10 cellular contexts compared by ENCODE assay signal in the genomic region with DNA sequence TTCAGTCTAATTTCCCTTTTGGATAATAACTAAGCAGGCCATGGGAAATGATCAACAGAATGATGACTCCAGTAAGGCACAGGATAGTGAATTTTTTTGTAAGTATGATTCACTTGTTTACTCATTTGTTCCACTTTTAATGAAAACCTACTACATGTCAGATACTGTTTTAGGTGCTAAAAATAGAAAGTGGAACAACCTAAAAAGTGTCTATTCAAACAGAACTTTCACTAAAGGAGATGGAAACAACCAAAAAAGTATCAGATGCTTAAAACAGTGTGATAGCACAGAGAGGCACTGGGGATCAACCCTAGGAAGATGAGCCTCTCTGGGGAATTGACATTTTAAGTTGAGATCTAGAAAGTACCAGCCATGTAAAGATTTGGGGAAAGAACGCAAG. TPM values are rescaled to one million over a fixed set of nuclear protein-coding genes. Genes with fewer than 3 reads are reported as not detected.
DNase-seq lines count a peak whose midpoint lies in the region; ATAC-seq lines count a peak whose summit lies in the region.
"Had no signal": no experiment of that assay in that cellular context is flagged by ENCODE, and none has a peak within 500 bp of the region (broad histone marks: within the 10 kb centered on the region; RNA-seq: fewer than 3 reads in every experiment).

No MANE protein-coding gene starts in this region.

- H3K9me3 ChIP-seq in right cardiac atrium (ENCODE audit: control insufficient read depth, low read length) = no peaks in the 10 kb centered on the region

- no peak overlapping the region for H3K27ac ChIP-seq in right cardiac atrium (ENCODE audit: low read length)

- intact Hi-C loops in right cardiac atrium (cut with DNase I) = no loop called here

- ATAC-seq in activated T-cell treated with anti-CD3 and anti-CD28 coated beads, Interleukin-2, amount 50 U/mL, for 72 hours (replicated peaks in 1 of 2) = peak; percentile 79 to 83
- ATAC-seq in HG02938 (IDR thresholded peaks at IDR 0.05; ENCODE audit: unreplicated experiment) (peak; percentile 65), right cardiac atrium (no peak)
- peak; percentile 76 for ATAC-seq in stimulated activated naive CD8-positive, alpha-beta T cell treated with anti-CD3 and anti-CD28 coated beads, Interleukin-15, amount 100 ng/mL, for 72 hours

- H3K27me3 Mint-ChIP-seq in activated T-cell treated with anti-CD3 and anti-CD28 coated beads, Interleukin-2, amount 50 U/mL, for 72 hours (ENCODE audit: low read depth) = no peaks in the 10 kb centered on the region
- H3K27me3 Mint-ChIP-seq in activated naive CD8-positive, alpha-beta T cell = no peaks in the 10 kb centered on the region
- H3K27me3 Mint-ChIP-seq in stimulated activated naive CD8-positive, alpha-beta T cell treated with anti-CD3 and anti-CD28 coated beads, Interleukin-15, amount 100 ng/mL, for 72 hours = no peaks in the 10 kb centered on the region

- peak overlapping the region; percentile 3 for H3K27ac Mint-ChIP-seq in activated T-cell treated with anti-CD3 and anti-CD28 coated beads, Interleukin-2, amount 50 U/mL, for 72 hours
- peak overlapping the region; percentile 91 for H3K27ac Mint-ChIP-seq in activated naive CD8-positive, alpha-beta T cell
- H3K27ac Mint-ChIP-seq in stimulated activated naive CD8-positive, alpha-beta T cell treated with anti-CD3 and anti-CD28 coated beads, Interleukin-15, amount 100 ng/mL, for 72 hours = peak overlapping the region; percentile 7 to 23

- no peak for DNase-seq in activated T-cell treated with anti-CD3 and anti-CD28 coated beads, Interleukin-2, amount 50 U/mL, for 72 hours
- no peak for DNase-seq in activated T-cell treated with anti-CD3 and anti-CD28 coated beads, Interleukin-2, amount 50 U/mL, for 1 hour
- no peak for DNase-seq in stimulated activated naive CD8-positive, alpha-beta T cell treated with anti-CD3 and anti-CD28 coated beads, Interleukin-15, amount 100 ng/mL, for 72 hours
- no peak for DNase-seq in right cardiac atrium
- no peak for DNase-seq in DMS 273 treated with DMSO at 0.1 percent for 48 hours (lab: John Stamatoyannopoulos, UW)
- no peak for DNase-seq in epidermal melanocyte (ENCODE audit: insufficient read length, low spot score)
- DNase-seq: activated CD8-positive, alpha-beta memory T cell treated with anti-CD3 and anti-CD28 coated beads, Interleukin-2, amount 50 U/mL, for 48 hours had no signal

- no peaks in the 10 kb centered on the region for H3K36me3 Mint-ChIP-seq in activated T-cell treated with anti-CD3 and anti-CD28 coated beads, Interleukin-2, amount 50 U/mL, for 72 hours (ENCODE audit: insufficient read depth in 2 of 2)
- H3K36me3 Mint-ChIP-seq in activated naive CD8-positive, alpha-beta T cell = no peaks in the 10 kb centered on the region

- H3K27me3 ChIP-seq in right cardiac atrium (ENCODE audit: control insufficient read depth, insufficient read depth) = no peaks in the 10 kb centered on the region

- 94% methylated on average over 1 of the region's 1 CpG for WGBS in right cardiac atrium

- peaks cover 92% of the 10 kb centered on the region for H3K4me1 Mint-ChIP-seq in activated T-cell treated with anti-CD3 and anti-CD28 coated beads, Interleukin-2, amount 50 U/mL, for 72 hours (ENCODE audit: low read depth)
- H3K4me1 Mint-ChIP-seq in activated naive CD8-positive, alpha-beta T cell (ENCODE audit: low read depth) = peaks cover 88% of the 10 kb centered on the region
- peaks cover 76% of the 10 kb centered on the region for H3K4me1 Mint-ChIP-seq in stimulated activated naive CD8-positive, alpha-beta T cell treated with anti-CD3 and anti-CD28 coated beads, Interleukin-15, amount 100 ng/mL, for 72 hours

- H3K9me3 Mint-ChIP-seq in activated T-cell treated with anti-CD3 and anti-CD28 coated beads, Interleukin-2, amount 50 U/mL, for 72 hours = no peaks in the 10 kb centered on the region
- no peaks in the 10 kb centered on the region for H3K9me3 Mint-ChIP-seq in activated naive CD8-positive, alpha-beta T cell (ENCODE audit: low read depth)
- no peaks in the 10 kb centered on the region for H3K9me3 Mint-ChIP-seq in stimulated activated naive CD8-positive, alpha-beta T cell treated with anti-CD3 and anti-CD28 coated beads, Interleukin-15, amount 100 ng/mL, for 72 hours

- H3K4me3 Mint-ChIP-seq in activated T-cell treated with anti-CD3 and anti-CD28 coated beads, Interleukin-2, amount 50 U/mL, for 72 hours = peak overlapping the region; percentile 58 to 67
- H3K4me3 Mint-ChIP-seq in activated naive CD8-positive, alpha-beta T cell = peak overlapping the region; percentile 80
- H3K4me3 Mint-ChIP-seq in stimulated activated naive CD8-positive, alpha-beta T cell treated with anti-CD3 and anti-CD28 coated beads, Interleukin-15, amount 100 ng/mL, for 72 hours = peak overlapping the region; percentile 56 to 60

- H3K4me3 ChIP-seq in right cardiac atrium (ENCODE audit: low read length) = no peak overlapping the region
- H3K4me3 ChIP-seq: lung had no signal

- peaks cover 21% of the 10 kb centered on the region for H3K4me1 ChIP-seq in right cardiac atrium (ENCODE audit: control insufficient read depth, insufficient read depth, low read length)

RNA-seq across cellular contexts. Expression of a gene that starts 11.1 kb away (rescaled TPM):
- total RNA-seq in activated T-cell treated with anti-CD3 and anti-CD28 coated beads, Interleukin-2, amount 50 U/mL, for 72 hours = 10 to 100 TPM; 18.1 to 23.5 TPM
- total RNA-seq in right cardiac atrium = 10 to 100 TPM; 48.3 to 57.3 (median 52.7) TPM
- 30.9 TPM for polyA plus RNA-seq in right cardiac atrium

Comparison
In these comparisons a context has a peak if more than half of its experiments do, and no peak if none do; other contexts are left out.
1. ATAC-seq: peak in activated T-cell treated with anti-CD3 and anti-CD28 coated beads, Interleukin-2, amount 50 U/mL, for 72 hours (2 of 2), HG02938 (single experiment) and stimulated activated naive CD8-positive, alpha-beta T cell treated with anti-CD3 and anti-CD28 coated beads, Interleukin-15, amount 100 ng/mL, for 72 hours (single experiment); none in right cardiac atrium (0 of 2).
2. H3K27ac Mint-ChIP-seq: peak in every context shown above with its lines; median percentile 91 in activated naive CD8-positive, alpha-beta T cell; 15 in stimulated activated naive CD8-positive, alpha-beta T cell treated with anti-CD3 and anti-CD28 coated beads, Interleukin-15, amount 100 ng/mL, for 72 hours; 3 in activated T-cell treated with anti-CD3 and anti-CD28 coated beads, Interleukin-2, amount 50 U/mL, for 72 hours.
3. Peak in every context shown above with its lines, with median percentiles within 50 percentile points of each other: H3K4me3 Mint-ChIP-seq.